1 cellular context compared by ENCODE assay signal in genomic region chr1:36888811-36889477, GRCh38.
TF ChIP-seq lines count a peak whose summit lies in the region.

No MANE protein-coding gene starts in this region.

TF ChIP-seq in H1, 55 proteins besides CTCF, POLR2A, EP300 and RAD21 (continued from another document):
- TF ChIP-seq NRF1 (IDR thresholded peaks at IDR 0.05; ENCODE audit: low read depth, low read length) (no peak), CREB1 (IDR thresholded peaks at IDR 0.05) (no peak), RXRA (IDR thresholded peaks at IDR 0.05; ENCODE audit: insufficient read depth, low read depth, low read length) (no peak), SP2 (IDR thresholded peaks at IDR 0.05; ENCODE audit: low read length) (no peak), CTBP2 (IDR thresholded peaks at IDR 0.05; ENCODE audit: borderline replicate concordance, insufficient read depth, insufficient read length, low read length) (no peak), POLR2AphosphoS5 (IDR thresholded peaks at IDR 0.05; ENCODE audit: low read depth, low read length) (no peak), SIRT6 (IDR thresholded peaks at IDR 0.05; ENCODE audit: low read length) (no peak), FOSL1 (IDR thresholded peaks at IDR 0.05; ENCODE audit: insufficient read depth, low read depth, low read length) (no peak), NANOG (IDR thresholded peaks at IDR 0.05; ENCODE audit: insufficient read depth, low read depth, low read length, poor library complexity, severe bottlenecking) (no peak), CBX5 (IDR thresholded peaks at IDR 0.05; ENCODE audit: low read depth, low read length) (no peak), SUZ12 (IDR thresholded peaks at IDR 0.05; ENCODE audit: low read length) (no peak), BACH1 (IDR thresholded peaks at IDR 0.05; ENCODE audit: low read length) (no peak), RNF2 (IDR thresholded peaks at IDR 0.05; ENCODE audit: borderline replicate concordance, low read depth, low read length, missing control alignments, poor library complexity, severe bottlenecking) (no peak), YY1 (IDR thresholded peaks at IDR 0.05; ENCODE audit: low read depth, low read length) (no peak), KDM5A (IDR thresholded peaks at IDR 0.05; ENCODE audit: low read length) (no peak)
